9 cellular contexts compared by ENCODE assay signal in genomic region chr14:74804219-74804825, GRCh38. TPM values are rescaled to one million over a fixed set of nuclear protein-coding genes. Genes with fewer than 3 reads are reported as not detected.
A peak's percentile ranks its signal among the peaks of the same experiment; 100 is the strongest.
DNase-seq lines count a peak whose midpoint lies in the region; ATAC-seq and TF ChIP-seq lines count a peak whose summit lies in the region.
"Had no signal": no experiment of that assay in that cellular context is flagged by ENCODE, and none has a peak within 500 bp of the region (broad histone marks: within the 10 kb centered on the region; RNA-seq: fewer than 3 reads in every experiment).

No MANE protein-coding gene starts in this region.

- H3K4me2 ChIP-seq in trophoblast cell (ENCODE audit: low read length) = no peak overlapping the region

- TF ChIP-seq CTCF in CD14-positive monocyte (IDR thresholded peaks at IDR 0.05) = peak; percentile 61
- TF ChIP-seq CTCF in GM20000 (IDR thresholded peaks at IDR 0.05; ENCODE audit: extremely low read depth, missing control alignments) = peak; percentile 14

- no peaks in the 10 kb centered on the region for H3K4me1 Mint-ChIP-seq in CD14-positive monocyte

- no CpG with 5 or more reads among the region's 4 CpGs for WGBS in trophoblast cell (ENCODE audit: extremely low coverage, insufficient coverage, insufficient read length)

- H2AK5ac ChIP-seq in trophoblast cell (ENCODE audit: low read length) = no peak overlapping the region

- no peak overlapping the region for H3K9ac ChIP-seq in trophoblast cell (ENCODE audit: low read length)

- no peak overlapping the region for H2AFZ ChIP-seq in trophoblast cell (ENCODE audit: insufficient read depth, low read length, poor library complexity)

- no peaks in the 10 kb centered on the region for H3K4me1 ChIP-seq in trophoblast cell (ENCODE audit: control insufficient read depth in 1 of 2, insufficient read depth in 2 of 2, low read length in 2 of 2)

- H2BK12ac ChIP-seq in trophoblast cell (ENCODE audit: low read length) = no peak overlapping the region

- no peaks in the 10 kb centered on the region for H3K79me2 ChIP-seq in trophoblast cell (ENCODE audit: control insufficient read depth, insufficient read depth, low read length, poor library complexity)

- intact Hi-C loops in CD14-positive monocyte (cut with micrococcal nuclease) = no loop called here

- H3K4me3 Mint-ChIP-seq in CD14-positive monocyte = no peak overlapping the region

- H3K4ac ChIP-seq in trophoblast cell (ENCODE audit: low read depth, low read length) = no peak overlapping the region

- DNase-seq in CD14-positive monocyte (ENCODE audit: low spot score) = no peak
- peak; percentile 23 for DNase-seq in GM20000 (ENCODE audit: low spot score)
- DNase-seq in SKM-1 (lab: John Stamatoyannopoulos, UW; ENCODE audit: unreplicated experiment) = peak; percentile 0
- DNase-seq in trophoblast cell = peak; percentile 20 to 59
- no peak for DNase-seq in OCI-M2 (lab: John Stamatoyannopoulos, UW; ENCODE audit: unreplicated experiment)
- no peak for DNase-seq in activated T-cell treated with anti-CD3 and anti-CD28 coated beads for 4 hours
- DNase-seq: left cardiac atrium had no signal

- H3K9me3 ChIP-seq in trophoblast cell (ENCODE audit: insufficient read depth, low read depth, low read length) = no peaks in the 10 kb centered on the region

- peaks cover 43 to 78% of the 10 kb centered on the region in 2 donors for H3K36me3 Mint-ChIP-seq in CD14-positive monocyte

- H3K4me3 ChIP-seq in trophoblast cell (ENCODE audit: low read depth, low read length) = no peak overlapping the region

- no peak overlapping the region for H3K27ac ChIP-seq in trophoblast cell (ENCODE audit: low read depth, low read length)

- H3K23ac ChIP-seq in trophoblast cell (ENCODE audit: low read length) = no peak overlapping the region

- no peaks in the 10 kb centered on the region for H3K9me3 Mint-ChIP-seq in CD14-positive monocyte

- H3K27ac Mint-ChIP-seq in CD14-positive monocyte = peak overlapping the region in 2 of 7 donors; percentile 6 to 10

- H3K27me3 Mint-ChIP-seq in CD14-positive monocyte (ENCODE audit: low read depth in 3 of 3) = peaks cover 0 to 2% (median 0%) of the 10 kb centered on the region in 3 donors

- no peaks in the 10 kb centered on the region for H3K79me1 ChIP-seq in trophoblast cell (ENCODE audit: low read length)

- no peak overlapping the region for H4K8ac ChIP-seq in trophoblast cell (ENCODE audit: low read depth, low read length)

- ATAC-seq in esophagus mucosa = peak; percentile 54
- no peak for ATAC-seq in HG02642 (IDR thresholded peaks at IDR 0.05; ENCODE audit: poor library complexity, unreplicated experiment)

- no peak overlapping the region for H2BK120ac ChIP-seq in trophoblast cell (ENCODE audit: insufficient read depth, low read length, poor library complexity)

- H3K14ac ChIP-seq in trophoblast cell (ENCODE audit: low read length) = no peak overlapping the region

- no peaks in the 10 kb centered on the region for H3K27me3 ChIP-seq in trophoblast cell (ENCODE audit: insufficient read depth, low read length)

- H3K18ac ChIP-seq in trophoblast cell (ENCODE audit: low read length) = no peak overlapping the region

- H4K12ac ChIP-seq in trophoblast cell (ENCODE audit: low read depth, low read length) = no peak overlapping the region

- peaks cover 9 to 14% of the 10 kb centered on the region in 2 experiments for H3K36me3 ChIP-seq in trophoblast cell (ENCODE audit: control insufficient read depth in 1 of 2, insufficient read depth in 2 of 2, low read length in 2 of 2)

- H2BK5ac ChIP-seq in trophoblast cell (ENCODE audit: low read depth, low read length, poor library complexity) = no peak overlapping the region

- no peak overlapping the region for H4K91ac ChIP-seq in trophoblast cell (ENCODE audit: low read depth, low read length)

RNA-seq across cellular contexts. Expression of gene YLPM1, which starts 41.2 kb away (rescaled TPM):
- polyA plus RNA-seq in CD14-positive monocyte = 1 to 10 TPM; 2.9 to 6.2 TPM
- 30.6 TPM for total RNA-seq in esophagus mucosa
- 26.2 and 27.4 TPM in 2 replicates for polyA plus RNA-seq in trophoblast cell (2013)

Comparison
In these comparisons a context has a peak if more than half of its experiments do, and no peak if none do; other contexts are left out.
1. DNase-seq: peak in GM20000 (single experiment), SKM-1 (single experiment) and trophoblast cell (2 of 2); none in CD14-positive monocyte (single experiment), OCI-M2 (single experiment) and activated T-cell treated with anti-CD3 and anti-CD28 coated beads for 4 hours (single experiment).